ENCODE assay signal across 30 cellular contexts in the genomic region with DNA sequence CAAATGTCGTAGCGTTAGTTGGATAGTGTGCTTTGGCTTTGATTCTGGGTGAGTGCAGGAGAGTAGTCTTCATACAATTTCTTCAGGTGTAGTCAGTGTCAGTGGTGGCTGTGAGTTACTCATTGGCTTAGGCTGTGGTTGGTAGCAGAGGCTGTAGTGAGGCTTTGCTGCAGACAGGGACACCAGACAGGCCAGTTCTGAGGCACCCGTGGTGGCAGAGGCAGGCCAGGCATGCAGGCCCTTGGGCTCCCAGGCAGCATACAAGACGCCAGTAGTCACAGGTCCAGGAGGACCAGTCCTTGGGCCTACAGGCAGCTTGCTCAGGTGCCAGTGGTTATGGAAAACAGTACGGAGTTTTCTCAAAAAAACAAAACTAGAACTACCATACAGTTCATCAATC.
A peak's percentile ranks its signal among the peaks of the same experiment; 100 is the strongest.
DNase-seq lines count a peak whose midpoint lies in the region; ATAC-seq, FAIRE-seq and TF ChIP-seq lines count a peak whose summit lies in the region.
"Had no signal": no experiment of that assay in that cellular context is flagged by ENCODE, and none has a peak within 500 bp of the region (broad histone marks: within the 10 kb centered on the region; RNA-seq: fewer than 3 reads in every experiment).

No MANE protein-coding gene starts in this region.

- no peak for FAIRE-seq in A549 (lab: Jason Lieb, UNC)

- H3K27me3 ChIP-seq in HL-60 (ENCODE audit: insufficient read depth, poor library complexity, severe bottlenecking) (no peaks in the 10 kb centered on the region), foreskin keratinocyte (no peaks in the 10 kb centered on the region), SK-N-SH (ENCODE audit: insufficient read depth) (no peaks in the 10 kb centered on the region)
- H3K27me3 ChIP-seq: ovary, upper lobe of left lung had no signal

- H3K4me2 ChIP-seq in A549 (no peak overlapping the region), SK-N-SH (no peak overlapping the region)
- H3K4me2 ChIP-seq: PC-9 had no signal

- no peak overlapping the region for H2AFZ ChIP-seq in SK-N-SH (ENCODE audit: low read depth)
- H2AFZ ChIP-seq: PC-9 had no signal

- TF ChIP-seq CTCF in A549 (IDR thresholded peaks at IDR 0.05) (no peak), HL-60 (IDR thresholded peaks at IDR 0.05; ENCODE audit: insufficient read depth, low read length) (no peak), foreskin keratinocyte (conservative IDR thresholded peaks at IDR 0.05) (no peak), nephron progenitor cell (IDR thresholded peaks at IDR 0.05) (no peak), SK-N-SH (IDR thresholded peaks at IDR 0.05) (no peak)

- no peak overlapping the region for H3K9ac ChIP-seq in SK-N-SH

- TF ChIP-seq RAD21 in A549 (conservative IDR thresholded peaks at IDR 0.05 in 1 of 2, IDR thresholded peaks at IDR 0.05 in 1 of 2) (no peak), SK-N-SH (IDR thresholded peaks at IDR 0.05; ENCODE audit: low read length) (no peak)

- H3F3A ChIP-seq in SK-N-SH (replicated peaks; ENCODE audit: insufficient read depth): no peaks in the 10 kb centered on the region

- no peaks in the 10 kb centered on the region for H3K9me3 Mint-ChIP-seq in nephron progenitor cell
- H3K9me3 Mint-ChIP-seq in activated naive CD4-positive, alpha-beta T cell treated with anti-CD3 and anti-CD28 coated beads, Interleukin-2, amount 10 ng/mL, durations not matched to agents 7 days and 5 days: no peaks in the 10 kb centered on the region
- H3K9me3 Mint-ChIP-seq: activated CD4-positive, alpha-beta T cell treated with anti-CD3 and anti-CD28 coated beads, Interleukin-2, amount 10 ng/mL, durations not matched to agents 24 days and 14 days; natural killer cell treated with Interleukin-12 subunit alpha and Interleukin-12 subunit beta and Interleukin-15 and Interleukin-18, amount 100 ng/mL, for 72 hours had no signal

- TF ChIP-seq POLR2A in A549 (IDR thresholded peaks at IDR 0.05; ENCODE audit: low read length): 0 out of 2 replicates have a peak, but pooled peaks have one; percentile 14

- peaks cover 0 to 6% of the 10 kb centered on the region in 2 experiments for H3K36me3 ChIP-seq in SK-N-SH (replicated peaks in 1 of 2; ENCODE audit: control insufficient read depth in 1 of 2, insufficient read depth in 2 of 2, low read length in 1 of 2)
- H3K36me3 ChIP-seq: lower lobe of right lung, ovary, upper lobe of left lung had no signal

- H3K9me2 ChIP-seq in SK-N-SH: no peaks in the 10 kb centered on the region

- DNase-seq in A549 (ENCODE audit: low read depth in 1 of 2, low spot score in 1 of 2) (no peak), HL-60 (ENCODE audit: low read depth in 1 of 2, low spot score in 1 of 2) (no peak), foreskin keratinocyte (no peak), nephron progenitor cell (no peak), globus pallidus (ENCODE audit: low spot score) (no peak), SK-N-SH (no peak), NCI-H69 (lab: John Stamatoyannopoulos, UW) (no peak)
- DNase-seq in activated naive CD4-positive, alpha-beta T cell treated with anti-CD3 and anti-CD28 coated beads, Interleukin-2, amount 10 ng/mL, durations not matched to agents 7 days and 5 days: no peak
- DNase-seq: 8988T; activated CD4-positive, alpha-beta T cell treated with anti-CD3 and anti-CD28 coated beads, Interleukin-2, amount 10 ng/mL, durations not matched to agents 24 days and 14 days; activated CD8-positive, alpha-beta memory T cell treated with anti-CD3 and anti-CD28 coated beads for 24 hours; Calu3; DMS79 treated with DMSO at 0.1 percent for 48 hours; GF-D8; glutamatergic neuron; GOT3; Kasumi-1; kidney; lower lobe of right lung; MV-4-11; NCI-H1436 treated with DMSO at 0.1 percent for 48 hours; NCI-H345; ovary; PC-9; Right ventricle myocardium superior; stimulated activated naive CD4-positive, alpha-beta T cell had no signal

- peak overlapping the region; percentile 6 for H3K27ac Mint-ChIP-seq in nephron progenitor cell
- no peak overlapping the region for H3K27ac Mint-ChIP-seq in activated naive CD4-positive, alpha-beta T cell treated with anti-CD3 and anti-CD28 coated beads, Interleukin-2, amount 10 ng/mL, durations not matched to agents 7 days and 5 days
- H3K27ac Mint-ChIP-seq: activated CD4-positive, alpha-beta T cell treated with anti-CD3 and anti-CD28 coated beads, Interleukin-2, amount 10 ng/mL, durations not matched to agents 24 days and 14 days; activated naive CD8-positive, alpha-beta T cell; natural killer cell treated with Interleukin-12 subunit alpha and Interleukin-12 subunit beta and Interleukin-15 and Interleukin-18, amount 100 ng/mL, for 72 hours had no signal

- H3K4me1 ChIP-seq in A549: no peaks in the 10 kb centered on the region
- no peaks in the 10 kb centered on the region for H3K4me1 ChIP-seq in foreskin keratinocyte
- no peaks in the 10 kb centered on the region for H3K4me1 ChIP-seq in SK-N-SH (ENCODE audit: control insufficient read depth in 1 of 2, insufficient read depth in 2 of 2, low read depth in 1 of 2, low read length in 1 of 2)
- H3K4me1 ChIP-seq: lower lobe of right lung, upper lobe of left lung had no signal

- H3K79me2 ChIP-seq in SK-N-SH (ENCODE audit: insufficient read depth): no peaks in the 10 kb centered on the region

- TF ChIP-seq EP300 in A549 (IDR thresholded peaks at IDR 0.05): no peak
- no peak for TF ChIP-seq EP300 in SK-N-SH (IDR thresholded peaks at IDR 0.05; ENCODE audit: borderline replicate concordance in 1 of 2, low read depth in 1 of 2, low read length in 1 of 2)

- H3K4me1 Mint-ChIP-seq in nephron progenitor cell: peaks cover 7% of the 10 kb centered on the region
- no peaks in the 10 kb centered on the region for H3K4me1 Mint-ChIP-seq in activated naive CD4-positive, alpha-beta T cell treated with anti-CD3 and anti-CD28 coated beads, Interleukin-2, amount 10 ng/mL, durations not matched to agents 7 days and 5 days
- H3K4me1 Mint-ChIP-seq: activated CD4-positive, alpha-beta T cell treated with anti-CD3 and anti-CD28 coated beads, Interleukin-2, amount 10 ng/mL, durations not matched to agents 24 days and 14 days had no signal

- H3K9me3 ChIP-seq in A549 (no peaks in the 10 kb centered on the region), SK-N-SH (no peaks in the 10 kb centered on the region)
- H3K9me3 ChIP-seq: lower lobe of right lung, ovary, upper lobe of left lung had no signal

- ATAC-seq in A549: peak; percentile 48 to 64; a peak in 3 of 6 replicates
- ATAC-seq in foreskin keratinocyte: peak; percentile 43
- ATAC-seq: lower lobe of right lung had no signal

- CTCF ChIA-PET in A549 (lab: Yijun Ruan, JAX): interaction anchor here (1.2 kb wide), 1 partner anchor 24 kb away, joined by 4 read pairs; no protein-coding TSS in a partner anchor
- CTCF ChIA-PET in SK-N-SH (lab: Yijun Ruan, JAX): no interaction called here
- CTCF ChIA-PET in activated naive CD4-positive, alpha-beta T cell treated with anti-CD3 and anti-CD28 coated beads, Interleukin-2, amount 10 ng/mL, durations not matched to agents 7 days and 5 days (lab: Charles Lee): no interaction called here

- no peaks in the 10 kb centered on the region for H4K20me1 ChIP-seq in SK-N-SH (ENCODE audit: insufficient read depth)

- H3K27ac ChIP-seq in A549 (no peak overlapping the region), HL-60 (replicated peaks) (0 out of 2 replicates have a peak overlapping the region, but pooled peaks have one; percentile 2), foreskin keratinocyte (no peak overlapping the region), SK-N-SH (ENCODE audit: low read depth in 2 of 2, low read length in 1 of 2) (no peak overlapping the region)
- H3K27ac ChIP-seq: lower lobe of right lung, ovary, PC-9, skin epidermis, upper lobe of left lung had no signal

- H3K27me3 Mint-ChIP-seq in nephron progenitor cell (ENCODE audit: low read depth, poor library complexity): no peaks in the 10 kb centered on the region
- no peaks in the 10 kb centered on the region for H3K27me3 Mint-ChIP-seq in activated naive CD4-positive, alpha-beta T cell treated with anti-CD3 and anti-CD28 coated beads, Interleukin-2, amount 10 ng/mL, durations not matched to agents 7 days and 5 days
- H3K27me3 Mint-ChIP-seq: activated naive CD8-positive, alpha-beta T cell; natural killer cell treated with Interleukin-12 subunit alpha and Interleukin-12 subunit beta and Interleukin-15 and Interleukin-18, amount 100 ng/mL, for 72 hours had no signal

- no peak overlapping the region for H3K4me3 Mint-ChIP-seq in nephron progenitor cell
- no peak overlapping the region for H3K4me3 Mint-ChIP-seq in activated naive CD4-positive, alpha-beta T cell treated with anti-CD3 and anti-CD28 coated beads, Interleukin-2, amount 10 ng/mL, durations not matched to agents 7 days and 5 days
- H3K4me3 Mint-ChIP-seq: activated CD4-positive, alpha-beta T cell treated with anti-CD3 and anti-CD28 coated beads, Interleukin-2, amount 10 ng/mL, durations not matched to agents 24 days and 14 days; activated naive CD8-positive, alpha-beta T cell; natural killer cell treated with Interleukin-12 subunit alpha and Interleukin-12 subunit beta and Interleukin-15 and Interleukin-18, amount 100 ng/mL, for 72 hours had no signal

- WGBS in A549 (ENCODE audit: missing lambda C conversion rate): 85% methylated on average over 5 of the region's 5 CpGs
- 88% methylated on average over 5 of the region's 5 CpGs for WGBS in SK-N-SH (ENCODE audit: low lambda C conversion rate)

- no peaks in the 10 kb centered on the region for H3K36me3 Mint-ChIP-seq in nephron progenitor cell (ENCODE audit: low read depth)
- no peaks in the 10 kb centered on the region for H3K36me3 Mint-ChIP-seq in activated naive CD4-positive, alpha-beta T cell treated with anti-CD3 and anti-CD28 coated beads, Interleukin-2, amount 10 ng/mL, durations not matched to agents 7 days and 5 days
- H3K36me3 Mint-ChIP-seq: activated naive CD8-positive, alpha-beta T cell; natural killer cell treated with Interleukin-12 subunit alpha and Interleukin-12 subunit beta and Interleukin-15 and Interleukin-18, amount 100 ng/mL, for 72 hours had no signal

- POLR2A ChIA-PET in A549 (lab: Yijun Ruan, JAX): no interaction called here
- POLR2A ChIA-PET in SK-N-SH (lab: Yijun Ruan, JAX): no interaction called here

- H3K4me3 ChIP-seq in A549 (no peak overlapping the region), HL-60 (replicated peaks; ENCODE audit: insufficient read depth, low read length) (no peak overlapping the region), SK-N-SH (ENCODE audit: low read depth in 2 of 2, low read length in 1 of 2) (no peak overlapping the region)
- H3K4me3 ChIP-seq: lower lobe of right lung, ovary, PC-9, skin epidermis, upper lobe of left lung had no signal

TF ChIP-seq in SK-N-SH, 30 proteins besides CTCF, POLR2A, EP300 and RAD21 (continues in another document):
- TF ChIP-seq, protein P1, sequence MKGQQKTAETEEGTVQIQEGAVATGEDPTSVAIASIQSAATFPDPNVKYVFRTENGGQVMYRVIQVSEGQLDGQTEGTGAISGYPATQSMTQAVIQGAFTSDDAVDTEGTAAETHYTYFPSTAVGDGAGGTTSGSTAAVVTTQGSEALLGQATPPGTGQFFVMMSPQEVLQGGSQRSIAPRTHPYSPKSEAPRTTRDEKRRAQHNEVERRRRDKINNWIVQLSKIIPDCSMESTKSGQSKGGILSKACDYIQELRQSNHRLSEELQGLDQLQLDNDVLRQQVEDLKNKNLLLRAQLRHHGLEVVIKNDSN (IDR thresholded peaks at IDR 0.05; ENCODE audit: borderline replicate concordance, low read depth): no peak
- TF ChIP-seq CHD2 (IDR thresholded peaks at IDR 0.05; ENCODE audit: low read length, partially characterized antibody): no peak
- no peak for TF ChIP-seq NFIC (IDR thresholded peaks at IDR 0.05; ENCODE audit: borderline replicate concordance)
